21 cellular contexts compared by ENCODE assay signal in genomic region chr10:1148855-1149620, GRCh38.
"Had no signal": no experiment of that assay in that cellular context is flagged by ENCODE, and none has a peak within 500 bp of the region (broad histone marks: within the 10 kb centered on the region; RNA-seq: fewer than 3 reads in every experiment).

No MANE protein-coding gene starts in this region.

- H3K4me1 ChIP-seq: suprapubic skin, transverse colon, uterus had no signal

- H3K4me3 Mint-ChIP-seq: activated B cell treated with CpG ODN at 0.5 μM for 24 hours; activated CD8-positive, alpha-beta T cell treated with anti-CD3 and anti-CD28 coated beads for 36 hours; activated naive CD8-positive, alpha-beta T cell; activated T-helper 1 cell treated with anti-CD3 and anti-CD28 coated beads, Interleukin-12 subunit alpha, Interleukin-12 subunit beta, Interleukin-2, Interleukin-4 antibody, amounts not matched to agents 30 ng/mL and 10 ng/mL and 1 ng/mL, durations not matched to agents 14 hours and 24 hours and 36 hours; mesothelial cell of epicardium; nephron; stimulated activated naive CD8-positive, alpha-beta T cell treated with anti-CD3 and anti-CD28 coated beads, Interleukin-15, Interleukin-2, amounts not matched to agents 100 ng/mL and 50 ng/mL, for 24 hours; T-helper 2 cell treated with Interferon-gamma antibody and Interleukin-4, amounts not matched to agents 5 μg/mL and 100 μg/mL, for 36 hours had no signal

- H3K4me1 Mint-ChIP-seq: activated B cell treated with CpG ODN at 0.5 μM for 24 hours had no signal

- H3K27me3 ChIP-seq: dorsolateral prefrontal cortex, suprapubic skin, transverse colon, uterus had no signal

- H3K36me3 ChIP-seq: suprapubic skin, transverse colon, uterus had no signal

- H3K4me3 ChIP-seq: dorsolateral prefrontal cortex, lung, skin epidermis, suprapubic skin, transverse colon, uterus had no signal

- H3K27ac ChIP-seq: dorsolateral prefrontal cortex, skin epidermis, suprapubic skin, transverse colon, uterus had no signal

- H3K9me3 ChIP-seq: suprapubic skin had no signal

- H3K27ac Mint-ChIP-seq: activated B cell treated with CpG ODN at 0.5 μM for 24 hours; activated CD8-positive, alpha-beta T cell treated with anti-CD3 and anti-CD28 coated beads for 36 hours; activated naive CD8-positive, alpha-beta T cell; activated T-helper 1 cell treated with anti-CD3 and anti-CD28 coated beads, Interleukin-12 subunit alpha, Interleukin-12 subunit beta, Interleukin-2, Interleukin-4 antibody, amounts not matched to agents 30 ng/mL and 10 ng/mL and 1 ng/mL, durations not matched to agents 14 hours and 24 hours and 36 hours; progenitor cell of endocrine pancreas; stimulated activated naive CD8-positive, alpha-beta T cell treated with anti-CD3 and anti-CD28 coated beads, Interleukin-15, Interleukin-2, amounts not matched to agents 100 ng/mL and 50 ng/mL, for 24 hours; T-helper 2 cell treated with Interferon-gamma antibody and Interleukin-4, amounts not matched to agents 5 μg/mL and 100 μg/mL, for 36 hours had no signal

- DNase-seq: activated B cell treated with CpG ODN at 0.5 μM for 24 hours; activated CD4-positive, alpha-beta T cell treated with anti-CD3 and anti-CD28 coated beads for 4 hours; amygdala; dorsolateral prefrontal cortex; foreskin melanocyte; glutamatergic neuron; hippocampal formation; occipital lobe; uterus had no signal
